Comparison of ENCODE assay signal across 1 cellular context in genomic region chr1:200275816-200276453, GRCh38.
TF ChIP-seq lines count a peak whose summit lies in the region.

No MANE protein-coding gene starts in this region.

TF ChIP-seq in HepG2, 621 proteins besides CTCF, POLR2A, EP300 and RAD21 (continued from another document and continues in another):
- TF ChIP-seq ZFP82 (CRISPR knock-in tag; IDR thresholded peaks at IDR 0.05; ENCODE audit: borderline replicate concordance) (0 out of 2 replicates have a peak, but pooled peaks have one; percentile 27), RFXANK (CRISPR knock-in tag; IDR thresholded peaks at IDR 0.05) (no peak), ZBTB34 (CRISPR knock-in tag; IDR thresholded peaks at IDR 0.05) (no peak), HNF4A (CRISPR knock-in tag; IDR thresholded peaks at IDR 0.05) (peak; percentile 31), ZFX (CRISPR knock-in tag; IDR thresholded peaks at IDR 0.05; ENCODE audit: low read depth) (no peak), RXRB (CRISPR knock-in tag; IDR thresholded peaks at IDR 0.05; ENCODE audit: borderline replicate concordance) (peak; percentile 42; the same call in 1 of the 2 replicates), ATRX (CRISPR knock-in tag; IDR thresholded peaks at IDR 0.05; ENCODE audit: borderline replicate concordance) (no peak), PPARG (CRISPR knock-in tag; conservative IDR thresholded peaks at IDR 0.05) (peak; percentile 66; the same call in 1 of the 2 replicates), THAP9 (CRISPR knock-in tag; IDR thresholded peaks at IDR 0.05; ENCODE audit: borderline replicate concordance) (no peak), ZNF800 (CRISPR knock-in tag; IDR thresholded peaks at IDR 0.05) (no peak), ZBTB46 (CRISPR knock-in tag; IDR thresholded peaks at IDR 0.05; ENCODE audit: borderline replicate concordance) (no peak), TERF1 (CRISPR knock-in tag; IDR thresholded peaks at IDR 0.05) (no peak), ASH2L (IDR thresholded peaks at IDR 0.05; ENCODE audit: insufficient read length, low read depth, low read length) (peak; percentile 47), TIGD3 (CRISPR knock-in tag; IDR thresholded peaks at IDR 0.05; ENCODE audit: borderline replicate concordance) (no peak), SAFB2 (CRISPR knock-in tag; IDR thresholded peaks at IDR 0.05; ENCODE audit: borderline replicate concordance, low read depth) (no peak), RBAK (CRISPR knock-in tag; IDR thresholded peaks at IDR 0.05) (no peak), HNRNPUL1 (IDR thresholded peaks at IDR 0.05; ENCODE audit: low read depth, low read length) (no peak), SRSF1 (optimal IDR thresholded peaks at IDR 0.05; ENCODE audit: low read depth, low read length) (no peak), RARA (CRISPR knock-in tag; IDR thresholded peaks at IDR 0.05) (peak; percentile 9; the same call in 1 of the 2 replicates), BATF2 (CRISPR knock-in tag; IDR thresholded peaks at IDR 0.05) (no peak), IRF9 (CRISPR knock-in tag; IDR thresholded peaks at IDR 0.05; ENCODE audit: borderline replicate concordance) (no peak), ELF3 (CRISPR knock-in tag; IDR thresholded peaks at IDR 0.05) (0 out of 2 replicates have a peak, but pooled peaks have one; percentile 6), NR2F1 (CRISPR knock-in tag; IDR thresholded peaks at IDR 0.05) (no peak), DRAP1 (CRISPR knock-in tag; IDR thresholded peaks at IDR 0.05) (no peak), KAT7 (CRISPR knock-in tag; IDR thresholded peaks at IDR 0.05; ENCODE audit: borderline replicate concordance) (no peak), CENPT (CRISPR knock-in tag; IDR thresholded peaks at IDR 0.05; ENCODE audit: low read depth) (no peak), ARID5B (CRISPR knock-in tag; IDR thresholded peaks at IDR 0.05) (0 out of 2 replicates have a peak, but pooled peaks have one; percentile 3), ZNF275 (CRISPR knock-in tag; IDR thresholded peaks at IDR 0.05; ENCODE audit: borderline replicate concordance) (no peak), ARNTL (CRISPR knock-in tag; IDR thresholded peaks at IDR 0.05) (0 out of 2 replicates have a peak, but pooled peaks have one; percentile 68), CHCHD3 (CRISPR knock-in tag; IDR thresholded peaks at IDR 0.05) (no peak), GTF3A (CRISPR knock-in tag; conservative IDR thresholded peaks at IDR 0.05) (no peak), ATF5 (CRISPR knock-in tag; IDR thresholded peaks at IDR 0.05; ENCODE audit: low read depth) (no peak)
